24 cellular contexts compared by ENCODE assay signal in genomic region chr21:34862951-34863350, GRCh38.
DNase-seq lines count a peak whose midpoint lies in the region; ATAC-seq, FAIRE-seq and TF ChIP-seq lines count a peak whose summit lies in the region.
"Had no signal": no experiment of that assay in that cellular context is flagged by ENCODE, and none has a peak within 500 bp of the region (broad histone marks: within the 10 kb centered on the region; RNA-seq: fewer than 3 reads in every experiment).

No MANE protein-coding gene starts in this region.

- FAIRE-seq in pancreas (lab: Jason Lieb, UNC) (no peak), HTR-8/SVneo (lab: Jason Lieb, UNC) (no peak)
- FAIRE-seq: D721Med, GM19239 had no signal

- H3K27ac ChIP-seq in gastrocnemius medialis = peak overlapping the region in 3 of 4 donors; percentile 70 to 84 (median 81)
- no peak overlapping the region for H3K27ac ChIP-seq in pancreas
- H3K27ac ChIP-seq in esophagus muscularis mucosa (replicated peaks in 1 of 4) = no peak overlapping the region
- H3K27ac ChIP-seq: BLaER1 treated with 17β-estradiol and CSF1 and Interleukin-3, amounts not matched to agents 10 nM and 100 nM; HL-60; SJCRH30 had no signal

- peak overlapping the region; percentile 22 for H3K27ac Mint-ChIP-seq in activated CD4-positive, alpha-beta T cell treated with anti-CD3 and anti-CD28 coated beads, Interleukin-2, amount 10 ng/mL, durations not matched to agents 24 days and 14 days
- H3K27ac Mint-ChIP-seq in activated CD4-positive, alpha-beta T cell treated with anti-CD3 and anti-CD28 coated beads, Interleukin-2, amount 10 ng/mL, durations not matched to agents 7 days and 5 days = no peak overlapping the region
- peak overlapping the region; percentile 33 for H3K27ac Mint-ChIP-seq in Calu3 (ENCODE audit: unreplicated experiment)
- peak overlapping the region; percentile 70 for H3K27ac Mint-ChIP-seq in activated T-helper 17 cell treated with anti-CD3 and anti-CD28 coated beads, Interleukin-2, amount 50 U/mL, for 72 hours

- no peak for TF ChIP-seq EP300 in esophagus muscularis mucosa (IDR thresholded peaks at IDR 0.05)

- peaks cover 23 to 29% of the 10 kb centered on the region in 2 donors for H3K4me1 ChIP-seq in gastrocnemius medialis
- no peaks in the 10 kb centered on the region for H3K4me1 ChIP-seq in pancreas
- H3K4me1 ChIP-seq in esophagus muscularis mucosa = peaks cover 0 to 3% (median 0%) of the 10 kb centered on the region in 4 donors
- H3K4me1 ChIP-seq: SJCRH30 had no signal

- H3K27me3 ChIP-seq in gastrocnemius medialis (no peaks in the 10 kb centered on the region), pancreas (no peaks in the 10 kb centered on the region), esophagus muscularis mucosa (peaks cover 0 to 7% (median 0%) of the 10 kb centered on the region in 4 donors)
- H3K27me3 ChIP-seq: BLaER1 treated with 17β-estradiol and CSF1 and Interleukin-3, amounts not matched to agents 10 nM and 100 nM; SJCRH30 had no signal

- POLR2A ChIA-PET in activated CD4-positive, alpha-beta T cell treated with anti-CD3 and anti-CD28 coated beads, Interleukin-2, amount 10 ng/mL, durations not matched to agents 7 days and 5 days (lab: Charles Lee) = interaction anchor here (0.6 kb wide), 1 partner anchor 1673 kb away, joined by 3 read pairs; no protein-coding TSS in a partner anchor

- TF ChIP-seq POLR2A in gastrocnemius medialis (IDR thresholded peaks at IDR 0.05) = no peak
- TF ChIP-seq POLR2A in esophagus muscularis mucosa (IDR thresholded peaks at IDR 0.05; ENCODE audit: low read depth) = no peak

- H3K4me3 Mint-ChIP-seq in activated CD4-positive, alpha-beta T cell treated with anti-CD3 and anti-CD28 coated beads, Interleukin-2, amount 10 ng/mL, durations not matched to agents 24 days and 14 days = no peak overlapping the region
- H3K4me3 Mint-ChIP-seq in activated CD4-positive, alpha-beta T cell treated with anti-CD3 and anti-CD28 coated beads, Interleukin-2, amount 10 ng/mL, durations not matched to agents 7 days and 5 days = no peak overlapping the region
- H3K4me3 Mint-ChIP-seq in Calu3 (ENCODE audit: low read depth, unreplicated experiment) = no peak overlapping the region
- H3K4me3 Mint-ChIP-seq in activated T-helper 17 cell treated with anti-CD3 and anti-CD28 coated beads, Interleukin-2, amount 50 U/mL, for 72 hours = no peak overlapping the region

- CTCF ChIA-PET in activated CD4-positive, alpha-beta T cell treated with anti-CD3 and anti-CD28 coated beads, Interleukin-2, amount 10 ng/mL, durations not matched to agents 7 days and 5 days (lab: Charles Lee) = no interaction called here
- CTCF ChIA-PET in Calu3 (lab: Charles Lee) = no interaction called here

- peaks cover 0 to 23% of the 10 kb centered on the region in 2 donors for H3K36me3 ChIP-seq in gastrocnemius medialis
- H3K36me3 ChIP-seq in pancreas = no peaks in the 10 kb centered on the region
- H3K36me3 ChIP-seq in esophagus muscularis mucosa = peaks cover 0 to 6% (median 1%) of the 10 kb centered on the region in 4 donors

- DNase-seq in activated CD4-positive, alpha-beta T cell treated with anti-CD3 and anti-CD28 coated beads, Interleukin-2, amount 10 ng/mL, durations not matched to agents 24 days and 14 days = no peak
- DNase-seq in activated CD4-positive, alpha-beta T cell treated with anti-CD3 and anti-CD28 coated beads, Interleukin-2, amount 10 ng/mL, durations not matched to agents 7 days and 5 days = no peak
- DNase-seq in Calu3 = no peak
- no peak for DNase-seq in gastrocnemius medialis
- no peak for DNase-seq in pancreas
- DNase-seq in HTR-8/SVneo (ENCODE audit: insufficient read length, low spot score) = no peak
- DNase-seq in esophagus muscularis mucosa (ENCODE audit: extremely low spot score) = no peak
- DNase-seq: 8988T, DMS53, GDM1, H7, KG1, NCI-H1092 treated with DMSO at 0.1 percent for 48 hours, NCI-H1436 treated with DMSO at 0.1 percent for 48 hours, NCI-H1930, NCI-H510A, NCI-H748 treated with DMSO at 0.1 percent for 48 hours, SJCRH30 had no signal

- H3K9me3 Mint-ChIP-seq in activated CD4-positive, alpha-beta T cell treated with anti-CD3 and anti-CD28 coated beads, Interleukin-2, amount 10 ng/mL, durations not matched to agents 24 days and 14 days = no peaks in the 10 kb centered on the region
- no peaks in the 10 kb centered on the region for H3K9me3 Mint-ChIP-seq in activated CD4-positive, alpha-beta T cell treated with anti-CD3 and anti-CD28 coated beads, Interleukin-2, amount 10 ng/mL, durations not matched to agents 7 days and 5 days
- H3K9me3 Mint-ChIP-seq in Calu3 (ENCODE audit: low read depth, unreplicated experiment) = no peaks in the 10 kb centered on the region
- no peaks in the 10 kb centered on the region for H3K9me3 Mint-ChIP-seq in activated T-helper 17 cell treated with anti-CD3 and anti-CD28 coated beads, Interleukin-2, amount 50 U/mL, for 72 hours

- in situ Hi-C loops in gastrocnemius medialis (cut with MboI; ENCODE audit: low sequenced_read_pairs in 4 of 4) = no loop called here

- intact Hi-C loops in activated CD4-positive, alpha-beta T cell treated with anti-CD3 and anti-CD28 coated beads, Interleukin-2, amount 10 ng/mL, durations not matched to agents 24 days and 14 days (cut with micrococcal nuclease) = no loop called here
- intact Hi-C loops in Calu3 (cut with micrococcal nuclease; ENCODE audit: unreplicated experiment) = no loop called here
- intact Hi-C loops in gastrocnemius medialis (cut with DNase I; ENCODE audit: low total_unique reads) = no loop called here
- intact Hi-C loops in pancreas (cut with DNase I) = no loop called here
- intact Hi-C loops in esophagus muscularis mucosa (cut with DNase I) = no loop called here

- H3K9me3 ChIP-seq in gastrocnemius medialis (no peaks in the 10 kb centered on the region), pancreas (no peaks in the 10 kb centered on the region), esophagus muscularis mucosa (no peaks in the 10 kb centered on the region)
- H3K9me3 ChIP-seq: BLaER1 treated with 17β-estradiol and CSF1 and Interleukin-3, amounts not matched to agents 10 nM and 100 nM; SJCRH30 had no signal

- H3K27me3 Mint-ChIP-seq in activated CD4-positive, alpha-beta T cell treated with anti-CD3 and anti-CD28 coated beads, Interleukin-2, amount 10 ng/mL, durations not matched to agents 24 days and 14 days = no peaks in the 10 kb centered on the region
- H3K27me3 Mint-ChIP-seq in activated CD4-positive, alpha-beta T cell treated with anti-CD3 and anti-CD28 coated beads, Interleukin-2, amount 10 ng/mL, durations not matched to agents 7 days and 5 days = no peaks in the 10 kb centered on the region
- H3K27me3 Mint-ChIP-seq in Calu3 (ENCODE audit: unreplicated experiment) = no peaks in the 10 kb centered on the region
- no peaks in the 10 kb centered on the region for H3K27me3 Mint-ChIP-seq in activated T-helper 17 cell treated with anti-CD3 and anti-CD28 coated beads, Interleukin-2, amount 50 U/mL, for 72 hours

- H3K4me1 Mint-ChIP-seq in activated CD4-positive, alpha-beta T cell treated with anti-CD3 and anti-CD28 coated beads, Interleukin-2, amount 10 ng/mL, durations not matched to agents 24 days and 14 days = peaks cover 38% of the 10 kb centered on the region
- peaks cover 46% of the 10 kb centered on the region for H3K4me1 Mint-ChIP-seq in activated CD4-positive, alpha-beta T cell treated with anti-CD3 and anti-CD28 coated beads, Interleukin-2, amount 10 ng/mL, durations not matched to agents 7 days and 5 days
- peaks cover 62% of the 10 kb centered on the region for H3K4me1 Mint-ChIP-seq in Calu3 (ENCODE audit: low read depth, unreplicated experiment)
- peaks cover 60% of the 10 kb centered on the region for H3K4me1 Mint-ChIP-seq in activated T-helper 17 cell treated with anti-CD3 and anti-CD28 coated beads, Interleukin-2, amount 50 U/mL, for 72 hours

- no peak for ATAC-seq in activated T-helper 17 cell treated with anti-CD3 and anti-CD28 coated beads, Interleukin-2, amount 50 U/mL, for 72 hours (replicated peaks)
- ATAC-seq in gastrocnemius medialis = no peak
- no peak for ATAC-seq in pancreas
- ATAC-seq: Panc1 had no signal

- no TSS peak for BruUV-seq in Calu3 (replicated peaks; lab: Mats Ljungman, UMichigan)

- TF ChIP-seq CTCF in Calu3 (IDR thresholded peaks at IDR 0.05; ENCODE audit: unreplicated experiment) = no peak
- no peak for TF ChIP-seq CTCF in gastrocnemius medialis (IDR thresholded peaks at IDR 0.05 in 4 of 5, conservative IDR thresholded peaks at IDR 0.05 in 1 of 5)
- TF ChIP-seq CTCF in pancreas (IDR thresholded peaks at IDR 0.05) = no peak
- TF ChIP-seq CTCF in esophagus muscularis mucosa (IDR thresholded peaks at IDR 0.05) = no peak

- no peak overlapping the region for H3K4me3 ChIP-seq in gastrocnemius medialis
- H3K4me3 ChIP-seq in pancreas = no peak overlapping the region
- no peak overlapping the region for H3K4me3 ChIP-seq in esophagus muscularis mucosa
- H3K4me3 ChIP-seq: BLaER1 treated with 17β-estradiol and CSF1 and Interleukin-3, amounts not matched to agents 10 nM and 100 nM; SJCRH30 had no signal

- 91 to 93% methylated on average over 3 of the region's 3 CpGs for WGBS in pancreas, 2 donors
- 100% methylated on average over 3 of the region's 3 CpGs for WGBS in esophagus muscularis mucosa

- peaks cover 78% of the 10 kb centered on the region for H3K36me3 Mint-ChIP-seq in activated CD4-positive, alpha-beta T cell treated with anti-CD3 and anti-CD28 coated beads, Interleukin-2, amount 10 ng/mL, durations not matched to agents 24 days and 14 days (ENCODE audit: low read depth)
- peaks cover 73% of the 10 kb centered on the region for H3K36me3 Mint-ChIP-seq in activated CD4-positive, alpha-beta T cell treated with anti-CD3 and anti-CD28 coated beads, Interleukin-2, amount 10 ng/mL, durations not matched to agents 7 days and 5 days (ENCODE audit: low read depth)
- H3K36me3 Mint-ChIP-seq in Calu3 (ENCODE audit: insufficient read depth, unreplicated experiment) = peaks cover 86% of the 10 kb centered on the region
- peaks cover 100% of the 10 kb centered on the region for H3K36me3 Mint-ChIP-seq in activated T-helper 17 cell treated with anti-CD3 and anti-CD28 coated beads, Interleukin-2, amount 50 U/mL, for 72 hours (ENCODE audit: low read depth)

Comparison
In these comparisons a context has a peak if more than half of its experiments do, and no peak if none do; other contexts are left out.
1. H3K27ac ChIP-seq: peak in gastrocnemius medialis (3 of 4); none in pancreas (0 of 4) and esophagus muscularis mucosa (0 of 4).